8 cellular contexts compared by ENCODE assay signal in the genomic region with DNA sequence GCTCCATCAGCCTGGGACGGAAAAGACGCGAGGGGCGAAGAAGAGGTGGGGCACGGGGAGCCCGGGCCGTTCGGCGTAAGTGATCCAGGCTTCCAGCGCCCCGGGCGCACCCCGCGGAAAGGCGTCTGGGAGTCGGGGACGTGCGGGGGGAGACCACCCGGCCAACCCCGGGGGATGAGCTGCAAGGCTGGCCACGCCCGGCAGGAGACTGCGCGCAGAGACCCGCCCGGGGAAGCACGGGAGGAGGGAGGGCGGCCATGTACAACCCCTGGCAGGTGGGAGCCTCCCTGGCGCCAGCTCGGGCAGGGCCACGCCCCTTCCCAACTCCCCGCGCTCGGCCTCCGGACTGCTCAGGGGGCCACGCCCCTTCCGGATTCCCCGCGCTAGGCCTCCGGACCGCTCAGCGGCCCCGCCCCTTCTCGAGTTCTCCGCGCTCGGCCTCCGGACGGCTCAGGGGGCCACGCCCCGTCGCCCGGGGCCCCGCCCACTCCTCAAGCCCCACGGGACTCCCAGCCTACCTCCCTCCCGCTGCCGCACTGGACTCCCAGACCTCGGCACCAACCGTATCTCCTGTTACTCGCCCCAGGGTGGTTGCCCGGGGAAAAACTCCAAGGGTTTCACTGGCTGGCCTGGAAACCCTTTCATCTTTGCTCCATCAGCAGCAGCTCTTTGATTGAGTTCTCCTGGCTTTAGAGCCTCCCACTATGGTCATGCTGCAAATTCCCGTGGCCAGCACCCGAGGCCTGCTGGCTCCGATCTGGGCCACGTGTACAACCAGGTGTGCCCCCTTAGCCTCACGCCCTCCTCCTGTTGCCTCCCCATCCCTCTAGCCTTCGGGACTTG.
DNase-seq lines count a peak whose midpoint lies in the region; ATAC-seq, FAIRE-seq and TF ChIP-seq lines count a peak whose summit lies in the region.

No MANE protein-coding gene starts in this region.

- H3K27me3 Mint-ChIP-seq in chondrocyte (ENCODE audit: low read depth): no peaks in the 10 kb centered on the region

- no peaks in the 10 kb centered on the region for H3K36me3 Mint-ChIP-seq in chondrocyte (ENCODE audit: low read depth)

- DNase-seq in NCI-H2196 (lab: John Stamatoyannopoulos, UW; ENCODE audit: unreplicated experiment) (peak; percentile 94), chondrocyte (ENCODE audit: low spot score) (peak; percentile 98), kidney epithelial cell (ENCODE audit: low read depth) (peak; percentile 63)
- DNase-seq in activated CD4-positive, alpha-beta T cell treated with anti-CD3 and anti-CD28 coated beads for 24 hours (ENCODE audit: low read depth in 2 of 2): peak; percentile 77 to 86
- DNase-seq in stimulated activated CD4-positive, alpha-beta T cell treated with anti-CD3 and anti-CD28 coated beads, Interleukin-12 subunit alpha, Interleukin-12 subunit beta, amount 100 ng/mL, for 48 hours (ENCODE audit: low read depth in 2 of 3, low spot score in 1 of 3): peak; percentile 82 to 90 (median 85)

- H3K27me3 ChIP-seq in kidney epithelial cell (ENCODE audit: control insufficient read depth, insufficient read depth, low read length): no peaks in the 10 kb centered on the region

- H3K4me3 ChIP-seq in kidney epithelial cell (ENCODE audit: low read depth, low read length): peak overlapping the region; percentile 60

- no peaks in the 10 kb centered on the region for H3K36me3 ChIP-seq in kidney epithelial cell (ENCODE audit: control insufficient read depth, insufficient read depth, low read length)

- H3K9me3 Mint-ChIP-seq in chondrocyte (ENCODE audit: low read depth): no peaks in the 10 kb centered on the region

- TF ChIP-seq CTCF in chondrocyte (IDR thresholded peaks at IDR 0.05) (peak; percentile 15), kidney epithelial cell (IDR thresholded peaks at IDR 0.05; ENCODE audit: insufficient read depth, low read length, poor library complexity, severe bottlenecking) (no peak)

- FAIRE-seq in A204.1 (lab: Jason Lieb, UNC): peak; percentile 61

- H3K4me1 Mint-ChIP-seq in chondrocyte (ENCODE audit: low read depth): peaks cover 14% of the 10 kb centered on the region

- ATAC-seq in GM18868 (IDR thresholded peaks at IDR 0.05; ENCODE audit: unreplicated experiment) (peak; percentile 96), HG03097 (IDR thresholded peaks at IDR 0.05; ENCODE audit: low FRiP score, unreplicated experiment) (peak; percentile 96)

- H3K4me3 Mint-ChIP-seq in chondrocyte (ENCODE audit: unreplicated experiment): peak overlapping the region; percentile 79

- peak overlapping the region; percentile 88 for H3K27ac Mint-ChIP-seq in chondrocyte (ENCODE audit: unreplicated experiment)

Comparison
In these comparisons a context has a peak if more than half of its experiments do, and no peak if none do; other contexts are left out.
1. Peak in every context shown above with its lines: DNase-seq, ATAC-seq and H3K4me3 ChIP-seq.